In genomic region chr20:13784271-13784892, GRCh38 we compare ENCODE assay signal across 1 cellular context.
A peak's percentile ranks its signal among the peaks of the same experiment; 100 is the strongest.
TF ChIP-seq lines count a peak whose summit lies in the region.

No MANE protein-coding gene starts in this region.

TF ChIP-seq in HepG2, 621 proteins besides CTCF, POLR2A, EP300 and RAD21 (continued from another document and continues in another):
- no peak; the same call in 1 of the 2 replicates for TF ChIP-seq ZNF512B (CRISPR knock-in tag; IDR thresholded peaks at IDR 0.05; ENCODE audit: borderline replicate concordance)
- TF ChIP-seq JUN (CRISPR knock-in tag; IDR thresholded peaks at IDR 0.05): peak; percentile 86; the same call in 1 of the 2 replicates
- TF ChIP-seq ZSCAN29 (CRISPR knock-in tag; conservative IDR thresholded peaks at IDR 0.05): no peak
- TF ChIP-seq CERS6 (CRISPR knock-in tag; IDR thresholded peaks at IDR 0.05): no peak
- TF ChIP-seq FOXO4 (CRISPR knock-in tag; conservative IDR thresholded peaks at IDR 0.05): no peak
- TF ChIP-seq ZNF431 (CRISPR knock-in tag; IDR thresholded peaks at IDR 0.05; ENCODE audit: borderline replicate concordance, low read depth): no peak
- no peak for TF ChIP-seq ZNF780A (CRISPR knock-in tag; IDR thresholded peaks at IDR 0.05)
- TF ChIP-seq ZNF770 (CRISPR knock-in tag; IDR thresholded peaks at IDR 0.05): no peak
- TF ChIP-seq HNRNPK (IDR thresholded peaks at IDR 0.05; ENCODE audit: low read depth, low read length, poor library complexity, severe bottlenecking): no peak
- no peak for TF ChIP-seq MYNN (CRISPR knock-in tag; IDR thresholded peaks at IDR 0.05; ENCODE audit: low read depth)
- TF ChIP-seq MIER2 (CRISPR knock-in tag; IDR thresholded peaks at IDR 0.05): no peak
- TF ChIP-seq ZNF143 (CRISPR knock-in tag; IDR thresholded peaks at IDR 0.05): no peak
- TF ChIP-seq ZNF552 (CRISPR knock-in tag; IDR thresholded peaks at IDR 0.05; ENCODE audit: borderline replicate concordance): no peak
- no peak for TF ChIP-seq CBX1 (IDR thresholded peaks at IDR 0.05; ENCODE audit: low read depth)
- no peak for TF ChIP-seq ZNF775 (CRISPR knock-in tag; IDR thresholded peaks at IDR 0.05; ENCODE audit: borderline replicate concordance)
- no peak for TF ChIP-seq ZFP37 (CRISPR knock-in tag; IDR thresholded peaks at IDR 0.05; ENCODE audit: borderline replicate concordance)
- no peak for TF ChIP-seq ZNF788 (CRISPR knock-in tag; IDR thresholded peaks at IDR 0.05; ENCODE audit: borderline replicate concordance)
- TF ChIP-seq CAMTA2 (CRISPR knock-in tag; IDR thresholded peaks at IDR 0.05; ENCODE audit: borderline replicate concordance): no peak
- TF ChIP-seq ZNF101 (CRISPR knock-in tag; IDR thresholded peaks at IDR 0.05; ENCODE audit: borderline replicate concordance, low read depth): no peak
- TF ChIP-seq SIX4 (CRISPR knock-in tag; IDR thresholded peaks at IDR 0.05): no peak
- TF ChIP-seq RNF219 (CRISPR knock-in tag; IDR thresholded peaks at IDR 0.05): no peak
- peak; percentile 63; the same call in 1 of the 2 replicates for TF ChIP-seq NR1H2 (CRISPR knock-in tag; IDR thresholded peaks at IDR 0.05; ENCODE audit: borderline replicate concordance, low read depth)
- no peak for TF ChIP-seq ZFX (CRISPR knock-in tag; IDR thresholded peaks at IDR 0.05; ENCODE audit: low read depth)
- TF ChIP-seq ELK4 (CRISPR knock-in tag; IDR thresholded peaks at IDR 0.05; ENCODE audit: borderline replicate concordance): no peak
- TF ChIP-seq PITX1 (CRISPR knock-in tag; IDR thresholded peaks at IDR 0.05): no peak
- no peak for TF ChIP-seq TGIF2 (CRISPR knock-in tag; IDR thresholded peaks at IDR 0.05)
- no peak for TF ChIP-seq SAP130 (CRISPR knock-in tag; IDR thresholded peaks at IDR 0.05; ENCODE audit: low read depth)
- no peak for TF ChIP-seq NCOA5 (CRISPR knock-in tag; IDR thresholded peaks at IDR 0.05)
- no peak for TF ChIP-seq ZNF652 (CRISPR knock-in tag; IDR thresholded peaks at IDR 0.05; ENCODE audit: borderline replicate concordance, low read depth)
- TF ChIP-seq CEBPG (CRISPR knock-in tag; IDR thresholded peaks at IDR 0.05): no peak
- no peak for TF ChIP-seq ZNF777 (CRISPR knock-in tag; IDR thresholded peaks at IDR 0.05)
- TF ChIP-seq FOSL2 (CRISPR knock-in tag; IDR thresholded peaks at IDR 0.05): no peak
- no peak for TF ChIP-seq ZHX1 (CRISPR knock-in tag; IDR thresholded peaks at IDR 0.05; ENCODE audit: low read depth)
- TF ChIP-seq SMC3 (IDR thresholded peaks at IDR 0.05; ENCODE audit: low read length): no peak
- no peak for TF ChIP-seq FOXJ3 (CRISPR knock-in tag; IDR thresholded peaks at IDR 0.05; ENCODE audit: borderline replicate concordance)
- peak; percentile 99 for TF ChIP-seq POLR2AphosphoS5 (IDR thresholded peaks at IDR 0.05; ENCODE audit: low read depth, low read length)
- TF ChIP-seq ZKSCAN5 (CRISPR knock-in tag; IDR thresholded peaks at IDR 0.05): no peak
- TF ChIP-seq SRSF4 (IDR thresholded peaks at IDR 0.05; ENCODE audit: low read depth, low read length, poor library complexity, severe bottlenecking): no peak
- TF ChIP-seq ZNF841 (CRISPR knock-in tag; IDR thresholded peaks at IDR 0.05; ENCODE audit: borderline replicate concordance): no peak; the same call in 1 of the 2 replicates
- TF ChIP-seq TEAD2 (CRISPR knock-in tag; IDR thresholded peaks at IDR 0.05): no peak
- no peak for TF ChIP-seq BATF2 (CRISPR knock-in tag; IDR thresholded peaks at IDR 0.05)
- TF ChIP-seq FOXA3 (CRISPR knock-in tag; IDR thresholded peaks at IDR 0.05): no peak
- TF ChIP-seq MED1 (CRISPR knock-in tag; IDR thresholded peaks at IDR 0.05): no peak
- TF ChIP-seq TBP (CRISPR knock-in tag; IDR thresholded peaks at IDR 0.05): no peak
- no peak for TF ChIP-seq POGZ (CRISPR knock-in tag; IDR thresholded peaks at IDR 0.05)
- no peak for TF ChIP-seq AKNA (CRISPR knock-in tag; IDR thresholded peaks at IDR 0.05; ENCODE audit: borderline replicate concordance)
- no peak for TF ChIP-seq HOXD1 (CRISPR knock-in tag; IDR thresholded peaks at IDR 0.05)
- TF ChIP-seq HNRNPL (IDR thresholded peaks at IDR 0.05; ENCODE audit: low read depth, low read length): no peak
